24 cellular contexts compared by ENCODE assay signal in the genomic region with DNA sequence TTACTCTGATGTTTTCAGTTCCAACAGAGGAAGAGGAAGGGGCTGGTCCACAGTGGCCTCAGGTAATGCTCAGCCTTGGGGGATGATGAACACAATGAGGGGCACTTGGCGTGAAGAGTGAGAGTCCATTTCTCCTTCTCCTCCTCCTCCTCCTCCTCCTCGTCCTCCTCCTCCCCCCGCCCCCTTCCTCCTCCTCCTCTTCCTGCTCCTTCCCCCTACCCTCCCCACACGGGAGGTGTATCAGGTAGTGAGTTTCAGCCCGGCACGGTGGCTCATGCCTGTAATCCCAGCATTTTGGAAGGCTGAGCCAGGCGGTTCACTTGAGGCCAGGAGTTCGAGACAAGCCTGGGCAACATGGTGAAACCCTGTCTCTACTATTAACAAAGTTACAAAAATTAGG. TPM values are rescaled to one million over a fixed set of nuclear protein-coding genes. Genes with fewer than 3 reads are reported as not detected.
A peak's percentile ranks its signal among the peaks of the same experiment; 100 is the strongest.
DNase-seq lines count a peak whose midpoint lies in the region; ATAC-seq, FAIRE-seq and TF ChIP-seq lines count a peak whose summit lies in the region.
"Had no signal": no experiment of that assay in that cellular context is flagged by ENCODE, and none has a peak within 500 bp of the region (broad histone marks: within the 10 kb centered on the region; RNA-seq: fewer than 3 reads in every experiment).

No MANE protein-coding gene starts in this region.

- H3K9me3 Mint-ChIP-seq in H9: no peaks in the 10 kb centered on the region
- H3K9me3 Mint-ChIP-seq in WTC11: no peaks in the 10 kb centered on the region
- H3K9me3 Mint-ChIP-seq: CD8-positive, alpha-beta memory T cell had no signal

- no peak overlapping the region for H3K23ac ChIP-seq in H9 (ENCODE audit: insufficient read length, low read depth, low read length)

- no peak overlapping the region for H3K27ac ChIP-seq in H9 (ENCODE audit: insufficient read length, low read depth, low read length)
- no peak overlapping the region for H3K27ac ChIP-seq in HepG2 (ENCODE audit: extremely low read length, insufficient read depth, low read length)
- H3K27ac ChIP-seq: SJSA1 had no signal

- peak overlapping the region in 2 of 3 experiments; percentile 35 to 95; a peak in 1 of 7 replicates for H3K27ac Mint-ChIP-seq in H9
- peak overlapping the region; percentile 79 for H3K27ac Mint-ChIP-seq in WTC11

- no peak overlapping the region for H3K4ac ChIP-seq in H9 (ENCODE audit: low read depth, low read length)

- H3K27me3 Mint-ChIP-seq in H9 (ENCODE audit: low read depth) (no peaks in the 10 kb centered on the region), WTC11 (ENCODE audit: low read depth) (no peaks in the 10 kb centered on the region)

- peaks cover 0 to 13% (median 4%) of the 10 kb centered on the region in 3 experiments; a peak in 4 of 7 replicates for H3K36me3 Mint-ChIP-seq in H9 (ENCODE audit: insufficient read depth in 1 of 3, low read depth in 3 of 3)
- peaks cover 15% of the 10 kb centered on the region for H3K36me3 Mint-ChIP-seq in WTC11
- H3K36me3 Mint-ChIP-seq: CD14-positive monocyte; CD8-positive, alpha-beta memory T cell had no signal

- ATAC-seq in WTC11: no peak
- no peak for ATAC-seq in HepG2
- no peak for ATAC-seq in GM21825 (IDR thresholded peaks at IDR 0.05; ENCODE audit: unreplicated experiment)

- H4K91ac ChIP-seq in H9 (ENCODE audit: insufficient read length, low read depth, low read length): no peak overlapping the region

- H3K36me3 ChIP-seq in HepG2 (replicated peaks in 1 of 2; ENCODE audit: control insufficient read depth in 1 of 2, insufficient read depth in 2 of 2, low read length in 2 of 2): peaks cover 17 to 24% of the 10 kb centered on the region in 2 experiments; a peak in 4 of 5 replicates
- H3K36me3 ChIP-seq: BE2C, HAP-1 had no signal

- no peak for TF ChIP-seq POLR2A in HepG2 (IDR thresholded peaks at IDR 0.05; ENCODE audit: insufficient read depth in 1 of 2, low read depth in 2 of 2, low read length in 2 of 2)

- H3T11ph ChIP-seq in H9 (ENCODE audit: low read length): no peak overlapping the region

- CTCF ChIA-PET in WTC11 (lab: Charles Lee): interaction anchor here (1.2 to 1.3 kb wide), 2 partner anchors 35 to 50 kb away, joined by 5 to 7 read pairs; no protein-coding TSS in a partner anchor
- CTCF ChIA-PET in HepG2 (lab: Yijun Ruan, JAX; ENCODE audit: low intra/inter-chr PET ratio, low total read pairs): no interaction called here

- no peak overlapping the region for H3K4me2 ChIP-seq in H9 (ENCODE audit: insufficient read depth, insufficient read length, low read length)
- H3K4me2 ChIP-seq in HepG2 (ENCODE audit: low read depth, low read length): no peak overlapping the region

- no peak overlapping the region for H2BK12ac ChIP-seq in H9 (ENCODE audit: insufficient read length, low read depth, low read length)

- FAIRE-seq in HepG2 (lab: Jason Lieb, UNC): no peak
- peak; percentile 50 for FAIRE-seq in urothelium cell line (lab: Jason Lieb, UNC)

- H3K4me1 ChIP-seq in H9 (ENCODE audit: insufficient read depth, low read length) (no peaks in the 10 kb centered on the region), HepG2 (ENCODE audit: insufficient read depth, low read length) (peaks cover 30% of the 10 kb centered on the region)
- H3K4me1 ChIP-seq: BE2C, HAP-1, SJSA1 had no signal

- H3K14ac ChIP-seq in H9 (ENCODE audit: insufficient read depth, low read length): no peak overlapping the region

- no peak overlapping the region for H3K56ac ChIP-seq in H9 (ENCODE audit: insufficient read length, low read depth, low read length)

- H4K8ac ChIP-seq in H9 (replicated peaks; ENCODE audit: insufficient read length, low read depth, low read length): no peak overlapping the region

- H3K79me1 ChIP-seq in H9 (ENCODE audit: insufficient read depth, low read depth, low read length, poor library complexity, severe bottlenecking): no peaks in the 10 kb centered on the region

- H3K9ac ChIP-seq in H9 (ENCODE audit: extremely low read depth, insufficient read length, low read length) (no peak overlapping the region), HepG2 (ENCODE audit: insufficient read depth, low read depth, low read length) (no peak overlapping the region)

- H2AFZ ChIP-seq in H9 (ENCODE audit: low read length) (no peak overlapping the region), HepG2 (ENCODE audit: low read length) (no peak overlapping the region)

- no peak overlapping the region for H2BK5ac ChIP-seq in H9 (ENCODE audit: insufficient read length, low read length)

- no peak overlapping the region for H2BK20ac ChIP-seq in H9 (ENCODE audit: low read depth, low read length, poor library complexity, severe bottlenecking)

- no TSS peak for BruUV-seq in HepG2 (replicated peaks; lab: Mats Ljungman, UMichigan)

- TF ChIP-seq CTCF in H9 (conservative IDR thresholded peaks at IDR 0.05) (no peak), WTC11 (IDR thresholded peaks at IDR 0.05) (no peak), HepG2 (CRISPR knock-in tag; IDR thresholded peaks at IDR 0.05) (no peak), GM13977 (IDR thresholded peaks at IDR 0.05; ENCODE audit: extremely low read depth, insufficient read depth, missing control alignments) (no peak)

- TF ChIP-seq EP300 in HepG2 (IDR thresholded peaks at IDR 0.05; ENCODE audit: low read depth in 2 of 2, low read length in 2 of 2) (no peak), HepG2 (CRISPR knock-in tag; IDR thresholded peaks at IDR 0.05; ENCODE audit: borderline replicate concordance) (no peak)

- H3K79me2 ChIP-seq in H9 (ENCODE audit: insufficient read depth, low read length) (no peaks in the 10 kb centered on the region), HepG2 (ENCODE audit: insufficient read depth, low read length) (peaks cover 2% of the 10 kb centered on the region)

- H3K4me3 ChIP-seq in HepG2 (replicated peaks in 1 of 3; ENCODE audit: insufficient read depth in 1 of 3, low read depth in 2 of 3, low read length in 3 of 3): no peak overlapping the region
- H3K4me3 ChIP-seq: HAP-1, SJSA1 had no signal

- POLR2A ChIA-PET in WTC11 (lab: Charles Lee) (no interaction called here), HepG2 (lab: Yijun Ruan, JAX) (interaction anchor here (1.0 to 1.2 kb wide), 2 partner anchors 17 to 34 kb away, joined by 3 to 5 read pairs; no protein-coding TSS in a partner anchor)

- WGBS in H9 (ENCODE audit: extremely low coverage, insufficient read length, low lambda C conversion rate): no CpG with 5 or more reads among the region's 8 CpGs
- WGBS in HepG2 (ENCODE audit: low lambda C conversion rate): 89% methylated on average over 8 of the region's 8 CpGs

- TF ChIP-seq RAD21 in HepG2 (CRISPR knock-in tag; IDR thresholded peaks at IDR 0.05): no peak

- H3K9me3 ChIP-seq in H9 (ENCODE audit: control insufficient read depth, low read depth, low read length): no peaks in the 10 kb centered on the region
- H3K9me3 ChIP-seq in HepG2 (ENCODE audit: low read length): no peaks in the 10 kb centered on the region
- H3K9me3 ChIP-seq: BE2C, HAP-1, SJSA1 had no signal

- no peaks in the 10 kb centered on the region for H3K27me3 ChIP-seq in H9 (ENCODE audit: insufficient read depth, low read length)
- no peaks in the 10 kb centered on the region for H3K27me3 ChIP-seq in HepG2 (ENCODE audit: control insufficient read depth in 1 of 2, insufficient read depth in 2 of 2, low read length in 2 of 2)
- H3K27me3 ChIP-seq: BE2C, SJSA1 had no signal

- DNase-seq in H9: no peak
- no peak for DNase-seq in WTC11 (ENCODE audit: low spot score)
- no peak for DNase-seq in HepG2 (ENCODE audit: low spot score)
- no peak for DNase-seq in urothelium cell line (ENCODE audit: low spot score)
- DNase-seq in nucleus accumbens (lab: John Stamatoyannopoulos, UW): no peak
- no peak for DNase-seq in GM13977 (ENCODE audit: low spot score)
- DNase-seq: BE2C; CD8-positive, alpha-beta memory T cell; DMS 273 treated with DMSO at 0.1 percent for 48 hours; DMS79; GDM1; Karpas-422; MV-4-11; NCI-H1105 treated with DMSO at 0.1 percent for 48 hours; NCI-H146; NCI-H1930; NCI-H2107; NCI-H446; NCI-H524 treated with DMSO at 0.1 percent for 48 hours; NCI-H774 had no signal

- no peak overlapping the region for H2BK15ac ChIP-seq in H9 (ENCODE audit: low read depth, low read length)

- no peak overlapping the region for H3K18ac ChIP-seq in H9 (ENCODE audit: insufficient read length, low read depth, low read length)

- H3K23me2 ChIP-seq in H9 (ENCODE audit: insufficient read length, low read depth, low read length, poor library complexity, severe bottlenecking): no peaks in the 10 kb centered on the region

- H3K4me1 Mint-ChIP-seq in H9 (peaks cover 5% of the 10 kb centered on the region in 2 experiments; a peak in 1 of 4 replicates), WTC11 (peaks cover 7% of the 10 kb centered on the region; the same call in 1 of the 2 replicates)

- H4K20me1 ChIP-seq in H9 (ENCODE audit: control insufficient read depth, insufficient read depth, insufficient read length) (no peaks in the 10 kb centered on the region), HepG2 (ENCODE audit: insufficient read depth, low read length) (0 out of 2 replicates have a peak, but pooled peaks cover 10% of the 10 kb centered on the region)

- H3K4me3 Mint-ChIP-seq in H9: no peak overlapping the region
- no peak overlapping the region for H3K4me3 Mint-ChIP-seq in WTC11
- H3K4me3 Mint-ChIP-seq: CD8-positive, alpha-beta memory T cell had no signal

- in situ Hi-C loops in HepG2 (cut with HindIII; ENCODE audit: extremely low pct_ligation_motif_present, low pct_unique_long_range_greater_than_20kb) (no loop called here), GM13977 (cut with MboI; ENCODE audit: low pct_unique_long_range_greater_than_20kb, low sequenced_read_pairs, unreplicated experiment) (loop anchor here (10.0 kb wide), 1 partner anchor 49 kb away; no protein-coding TSS in a partner anchor)

- no peak overlapping the region for H2BK120ac ChIP-seq in H9 (ENCODE audit: low read depth, low read length, poor library complexity, severe bottlenecking)

- no peak overlapping the region for H4K5ac ChIP-seq in H9 (ENCODE audit: insufficient read length, low read depth, low read length)

- intact Hi-C loops in HepG2 (cut with micrococcal nuclease; ENCODE audit: unreplicated experiment): no loop called here

- H2AK5ac ChIP-seq in H9 (ENCODE audit: insufficient read length, low read length): no peak overlapping the region

RNA-seq across cellular contexts. Expression of a gene that starts 17.3 kb away (rescaled TPM):
- total RNA-seq in H9 (2021): 3.8 and 4.1 TPM in 2 replicates
- 3.4 to 9.6 TPM (median 6.0 TPM) in 3 replicates for total RNA-seq in WTC11 (2021)
- 8.4 and 10.1 TPM in 2 replicates for total RNA-seq in HepG2 (2016; rRNA removed; fragmentation: Illumina TruSeq; extraction: Trizol)
- total RNA-seq in HepG2 (2016; cell fraction: cytosol; rRNA removed; fragmentation: Illumina TruSeq; extraction: Trizol; ENCODE audit: low read depth): 4.0 and 7.1 TPM in 2 replicates
- total RNA-seq in HepG2 (2016; cell fraction: insoluble cytoplasmic fraction; rRNA removed; fragmentation: Illumina TruSeq; extraction: Trizol): 10.7 and 12.8 TPM in 2 replicates
- total RNA-seq in HepG2 (2016; cell fraction: membrane; rRNA removed; fragmentation: Illumina TruSeq; extraction: Trizol): 13.0 and 14.9 TPM in 2 replicates
- 7.1 and 10.0 TPM in 2 replicates for total RNA-seq in HepG2 (2016; cell fraction: nucleus; rRNA removed; fragmentation: Illumina TruSeq; extraction: Trizol)
- 19.2 and 23.3 TPM in 2 replicates for polyA plus RNA-seq in HepG2 (2011; rRNA removed)
- 14.2 and 15.0 TPM in 2 replicates for polyA plus RNA-seq in HepG2 (2011; cell fraction: cytosol; rRNA removed)
- 29.1 and 30.4 TPM in 2 replicates for polyA plus RNA-seq in HepG2 (2011; cell fraction: nucleus; rRNA removed)
- polyA plus RNA-seq in HepG2 (2012): 25.2 and 25.3 TPM in 2 replicates
- polyA plus RNA-seq in HepG2 (2016; cell fraction: cytosol; fragmentation: Illumina TruSeq; extraction: Trizol; ENCODE audit: low read depth): 1.7 and 2.0 TPM in 2 replicates
- 4.3 and 5.8 TPM in 2 replicates for polyA plus RNA-seq in HepG2 (2016; cell fraction: insoluble cytoplasmic fraction; fragmentation: Illumina TruSeq; extraction: Trizol; ENCODE audit: low read depth)
- 3.8 and 6.3 TPM in 2 replicates for polyA plus RNA-seq in HepG2 (2016; cell fraction: membrane; fragmentation: Illumina TruSeq; extraction: Trizol; ENCODE audit: low read depth)
- polyA plus RNA-seq in HepG2 (2016; cell fraction: nucleus; fragmentation: Illumina TruSeq; extraction: Trizol; ENCODE audit: insufficient read depth, low read depth): 8.1 and 9.9 TPM in 2 replicates
- polyA minus RNA-seq in HepG2 (2011; rRNA and poly(A)+ RNA removed; ENCODE audit: low replicate concordance): 23.1 and 157 TPM in 2 replicates
- 37.5 and 50.2 TPM in 2 replicates for polyA minus RNA-seq in HepG2 (2011; cell fraction: cytosol; rRNA and poly(A)+ RNA removed)
- polyA minus RNA-seq in HepG2 (2011; cell fraction: nucleus; rRNA and poly(A)+ RNA removed): 18.6 and 22.3 TPM in 2 replicates
